8 cellular contexts compared by ENCODE assay signal in genomic region chr22:12630965-12631364, GRCh38.
DNase-seq lines count a peak whose midpoint lies in the region; ATAC-seq and TF ChIP-seq lines count a peak whose summit lies in the region.
"Not testable (repeated sequence)": the region's sequence is repeated elsewhere in the genome, so short reads cannot be mapped to it uniquely, and the experiment has no call there.

No MANE protein-coding gene starts in this region.

- H3K27me3 Mint-ChIP-seq in GM23338 (ENCODE audit: insufficient read depth, low read depth, poor library complexity), result peaks cover 10% of the 10 kb centered on the region
- not testable (repeated sequence) for H3K27me3 Mint-ChIP-seq in chondrocyte (ENCODE audit: low read depth)

- POLR2A ChIA-PET in PC-3 (lab: Charles Lee; ENCODE audit: unreplicated experiment), result not testable (repeated sequence)

- H3K9me3 ChIP-seq in Karpas-422 (ENCODE audit: low read length); PC-3 (ENCODE audit: low read length); SJCRH30 (replicated peaks); testis: not testable (repeated sequence)

- 22 to 24% methylated on average over 3 of the region's 3 CpGs for WGBS in testis, 2 donors

- not testable (repeated sequence) for H3K4me2 ChIP-seq in GM23338; Karpas-422 (ENCODE audit: low read depth, low read length, poor library complexity, severe bottlenecking); PC-3 (ENCODE audit: low read length)

- not testable (repeated sequence) for H3K4me3 ChIP-seq in GM23338; Karpas-422 (ENCODE audit: low read length); NB4 (ENCODE audit: low read depth, low read length); PC-3 (ENCODE audit: low read length); SJCRH30; testis

- peak; percentile 2 for DNase-seq in GM23338 (ENCODE audit: low spot score)
- DNase-seq in Karpas-422, result peak; percentile 82
- peak; percentile 15 for DNase-seq in NB4 (ENCODE audit: low read depth)
- DNase-seq in PC-3, result peak; percentile 30
- DNase-seq in SJCRH30, result peak; percentile 29 to 38
- DNase-seq in chondrocyte (ENCODE audit: low spot score), result not testable (repeated sequence)
- peak; percentile 20 for DNase-seq in testis

- not testable (repeated sequence) for H3K9ac ChIP-seq in Karpas-422 (ENCODE audit: low read length); PC-3 (ENCODE audit: low read length)

- not testable (repeated sequence) for H3K27ac Mint-ChIP-seq in GM23338; chondrocyte (ENCODE audit: unreplicated experiment)

- not testable (repeated sequence) for H2AFZ ChIP-seq in GM23338; Karpas-422 (ENCODE audit: low read length); PC-3 (ENCODE audit: low read length)

- intact Hi-C loops in PC-3 (cut with micrococcal nuclease); testis (cut with DNase I; ENCODE audit: low total_unique reads): not testable (repeated sequence)

- BruUV-seq in PC-3 (replicated peaks; lab: Mats Ljungman, UMichigan), result not testable (repeated sequence)

- TF ChIP-seq POLR2A in NB4 (IDR thresholded peaks at IDR 0.05; ENCODE audit: extremely low read depth, insufficient read length); testis (IDR thresholded peaks at IDR 0.05): not testable (repeated sequence)

- H3K36me3 ChIP-seq in GM23338 (ENCODE audit: insufficient read depth), result peaks cover 25% of the 10 kb centered on the region
- H3K36me3 ChIP-seq in Karpas-422 (ENCODE audit: insufficient read depth, low read length); PC-3 (ENCODE audit: low read depth, low read length); SJCRH30; testis (ENCODE audit: low read depth, missing control alignments): not testable (repeated sequence)

- H3K4me1 Mint-ChIP-seq in GM23338; chondrocyte (ENCODE audit: low read depth): not testable (repeated sequence)

- H3K4me3 Mint-ChIP-seq in GM23338; chondrocyte (ENCODE audit: unreplicated experiment): not testable (repeated sequence)

- H3K36me3 Mint-ChIP-seq in GM23338 (ENCODE audit: low read depth), result peaks cover 54% of the 10 kb centered on the region
- H3K36me3 Mint-ChIP-seq in chondrocyte (ENCODE audit: low read depth), result not testable (repeated sequence)

- not testable (repeated sequence) for H3K9me2 ChIP-seq in GM23338 (ENCODE audit: insufficient read depth); Karpas-422 (replicated peaks; ENCODE audit: insufficient read depth, low read length); PC-3 (replicated peaks; ENCODE audit: low read length)

- H4K20me1 ChIP-seq in GM23338 (replicated peaks; ENCODE audit: insufficient read depth); Karpas-422 (ENCODE audit: insufficient read depth, low read depth, low read length); PC-3 (ENCODE audit: low read length): not testable (repeated sequence)

- H3K9me3 Mint-ChIP-seq in GM23338, result peaks cover 83% of the 10 kb centered on the region
- H3K9me3 Mint-ChIP-seq in chondrocyte (ENCODE audit: low read depth), result peaks cover 63% of the 10 kb centered on the region

- H3K27ac ChIP-seq in C4-2B; GM23338 (ENCODE audit: low read depth); Karpas-422 (ENCODE audit: low read length); PC-3 (ENCODE audit: low read length); SJCRH30; testis: not testable (repeated sequence)

- H3F3A ChIP-seq in GM23338 (replicated peaks; ENCODE audit: low read depth); PC-3 (ENCODE audit: low read length, unreplicated experiment): not testable (repeated sequence)

- CTCF ChIA-PET in PC-3 (lab: Charles Lee), result not testable (repeated sequence)

- ATAC-seq in GM23338, PC-3: not testable (repeated sequence)

- not testable (repeated sequence) for H3K79me2 ChIP-seq in GM23338 (replicated peaks; ENCODE audit: insufficient read depth); Karpas-422 (ENCODE audit: low read length); PC-3 (ENCODE audit: low read length)

- not testable (repeated sequence) for H3K4me1 ChIP-seq in GM23338 (ENCODE audit: insufficient read depth); Karpas-422 (ENCODE audit: low read length); PC-3 (ENCODE audit: insufficient read depth, low read length); SJCRH30; testis

- TF ChIP-seq CTCF in C4-2B (conservative IDR thresholded peaks at IDR 0.05), result peak; percentile 73
- TF ChIP-seq CTCF in GM23338 (conservative IDR thresholded peaks at IDR 0.05; ENCODE audit: low read depth in 2 of 2), result peak in 1 of 2 experiments; percentile 36; a peak in 2 of 4 replicates
- TF ChIP-seq CTCF in NB4 (IDR thresholded peaks at IDR 0.05; ENCODE audit: low read depth, low read length), result peak; percentile 12
- TF ChIP-seq CTCF in PC-3 (conservative IDR thresholded peaks at IDR 0.05; ENCODE audit: low read depth, low read length), result peak; percentile 27; the same call in 1 of the 2 replicates
- TF ChIP-seq CTCF in chondrocyte (IDR thresholded peaks at IDR 0.05), result peak; percentile 32
- peak in 1 of 3 experiments; percentile 37 for TF ChIP-seq CTCF in testis (IDR thresholded peaks at IDR 0.05)

- not testable (repeated sequence) for H3K27me3 ChIP-seq in GM23338 (ENCODE audit: insufficient read depth); Karpas-422 (ENCODE audit: low read length); PC-3 (ENCODE audit: low read length); SJCRH30; testis
